16 cellular contexts compared by ENCODE assay signal in the genomic region with DNA sequence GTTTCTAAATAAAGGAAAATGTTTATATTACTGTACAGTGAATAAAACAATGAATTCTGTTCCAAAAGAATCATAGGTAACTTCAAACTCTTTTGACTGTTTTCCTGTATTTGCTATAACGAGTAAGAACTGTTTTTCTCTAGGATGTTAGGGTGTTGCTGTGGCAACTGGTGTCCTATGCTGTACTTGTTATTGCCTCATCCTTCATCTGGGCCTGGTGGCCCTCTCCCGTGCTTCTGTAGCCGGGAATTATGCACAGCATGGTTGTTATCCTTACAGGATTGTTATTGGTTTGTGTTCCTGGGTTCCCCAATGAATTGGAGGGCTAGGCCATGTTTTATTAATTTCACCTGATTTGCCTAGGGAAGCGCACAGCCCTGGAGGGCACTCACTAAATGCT.
DNase-seq lines count a peak whose midpoint lies in the region; ATAC-seq, FAIRE-seq and TF ChIP-seq lines count a peak whose summit lies in the region.
"Had no signal": no experiment of that assay in that cellular context is flagged by ENCODE, and none has a peak within 500 bp of the region (broad histone marks: within the 10 kb centered on the region; RNA-seq: fewer than 3 reads in every experiment).

No MANE protein-coding gene starts in this region.

- H3K4me1 Mint-ChIP-seq in T-helper 17 cell: no peaks in the 10 kb centered on the region
- no peaks in the 10 kb centered on the region for H3K4me1 Mint-ChIP-seq in stimulated activated naive CD8-positive, alpha-beta T cell treated with anti-CD3 and anti-CD28 coated beads, Interleukin-15, amount 100 ng/mL, for 72 hours
- H3K4me1 Mint-ChIP-seq in activated naive CD8-positive, alpha-beta T cell treated with anti-CD3 and anti-CD28 coated beads for 36 hours: no peaks in the 10 kb centered on the region
- H3K4me1 Mint-ChIP-seq: CD4-positive, alpha-beta memory T cell had no signal

- peaks cover 5 to 16% of the 10 kb centered on the region in 2 donors for H3K9me3 Mint-ChIP-seq in stimulated activated naive CD8-positive, alpha-beta T cell treated with anti-CD3 and anti-CD28 coated beads, Interleukin-15, amount 100 ng/mL, for 72 hours
- H3K9me3 Mint-ChIP-seq in activated naive CD8-positive, alpha-beta T cell treated with anti-CD3 and anti-CD28 coated beads for 36 hours: peaks cover 14% of the 10 kb centered on the region

- H3K4me3 Mint-ChIP-seq in T-helper 17 cell: no peak overlapping the region
- no peak overlapping the region for H3K4me3 Mint-ChIP-seq in stimulated activated naive CD8-positive, alpha-beta T cell treated with anti-CD3 and anti-CD28 coated beads, Interleukin-15, amount 100 ng/mL, for 72 hours
- no peak overlapping the region for H3K4me3 Mint-ChIP-seq in activated naive CD8-positive, alpha-beta T cell treated with anti-CD3 and anti-CD28 coated beads for 36 hours
- H3K4me3 Mint-ChIP-seq: CD4-positive, alpha-beta memory T cell had no signal

- FAIRE-seq in urothelium cell line (lab: Jason Lieb, UNC): peak; percentile 62
- FAIRE-seq: A549, D721Med, H1 had no signal

- TF ChIP-seq CTCF in astrocyte of the spinal cord (IDR thresholded peaks at IDR 0.05; ENCODE audit: low read depth, low read length): no peak

- H3K36me3 Mint-ChIP-seq in T-helper 17 cell (ENCODE audit: low read depth): no peaks in the 10 kb centered on the region
- no peaks in the 10 kb centered on the region for H3K36me3 Mint-ChIP-seq in activated naive CD8-positive, alpha-beta T cell treated with anti-CD3 and anti-CD28 coated beads for 36 hours
- H3K36me3 Mint-ChIP-seq: CD4-positive, alpha-beta memory T cell had no signal

- H3K27ac Mint-ChIP-seq in T-helper 17 cell: no peak overlapping the region
- H3K27ac Mint-ChIP-seq in stimulated activated naive CD8-positive, alpha-beta T cell treated with anti-CD3 and anti-CD28 coated beads, Interleukin-15, amount 100 ng/mL, for 72 hours: no peak overlapping the region
- no peak overlapping the region for H3K27ac Mint-ChIP-seq in activated naive CD8-positive, alpha-beta T cell treated with anti-CD3 and anti-CD28 coated beads for 36 hours
- H3K27ac Mint-ChIP-seq: CD4-positive, alpha-beta memory T cell had no signal

- H3K4me3 ChIP-seq in astrocyte of the spinal cord (ENCODE audit: low read depth, low read length): no peak overlapping the region
- H3K4me3 ChIP-seq: A549, HAP-1 had no signal

- in situ Hi-C loops in astrocyte of the spinal cord (cut with HindIII; ENCODE audit: low sequenced_read_pairs): no loop called here

- no peaks in the 10 kb centered on the region for H3K27me3 Mint-ChIP-seq in T-helper 17 cell
- H3K27me3 Mint-ChIP-seq in stimulated activated naive CD8-positive, alpha-beta T cell treated with anti-CD3 and anti-CD28 coated beads, Interleukin-15, amount 100 ng/mL, for 72 hours: no peaks in the 10 kb centered on the region
- no peaks in the 10 kb centered on the region for H3K27me3 Mint-ChIP-seq in activated naive CD8-positive, alpha-beta T cell treated with anti-CD3 and anti-CD28 coated beads for 36 hours
- H3K27me3 Mint-ChIP-seq: CD4-positive, alpha-beta memory T cell had no signal

- H3K9me3 ChIP-seq in T-helper 17 cell (ENCODE audit: control insufficient read depth, low read length, poor library complexity, severe bottlenecking): peaks cover 3% of the 10 kb centered on the region
- H3K9me3 ChIP-seq: BE2C had no signal

- ATAC-seq in left ventricle myocardium superior (peak; percentile 56), left cardiac atrium (no peak), T-helper 17 cell (no peak)
- ATAC-seq in stimulated activated naive CD8-positive, alpha-beta T cell treated with anti-CD3 and anti-CD28 coated beads, Interleukin-15, amount 100 ng/mL, for 72 hours: no peak

- no peak for DNase-seq in left ventricle myocardium superior
- DNase-seq in left cardiac atrium: no peak
- peak; percentile 32 for DNase-seq in astrocyte of the spinal cord (ENCODE audit: low read depth, low spot score)
- peak; percentile 23 to 28 for DNase-seq in lung microvascular endothelial cell (ENCODE audit: low read depth in 2 of 2)
- no peak for DNase-seq in urothelium cell line (ENCODE audit: low spot score)
- no peak for DNase-seq in T-helper 17 cell
- DNase-seq in stimulated activated naive CD8-positive, alpha-beta T cell treated with anti-CD3 and anti-CD28 coated beads, Interleukin-15, amount 100 ng/mL, for 72 hours: no peak
- DNase-seq in activated naive CD8-positive, alpha-beta T cell treated with anti-CD3 and anti-CD28 coated beads for 36 hours: no peak
- DNase-seq: BE2C; CD4-positive, alpha-beta memory T cell; DMS153; GF-D8 had no signal

- intact Hi-C loops in left ventricle myocardium superior (cut with micrococcal nuclease): no loop called here
- intact Hi-C loops in left cardiac atrium (cut with DNase I): no loop called here

Comparison
In these comparisons a context has a peak if more than half of its experiments do, and no peak if none do; other contexts are left out.
1. DNase-seq: peak in astrocyte of the spinal cord (single experiment) and lung microvascular endothelial cell (2 of 2); none in left ventricle myocardium superior (single experiment), left cardiac atrium (single experiment), urothelium cell line (single experiment), T-helper 17 cell (0 of 3), stimulated activated naive CD8-positive, alpha-beta T cell treated with anti-CD3 and anti-CD28 coated beads, Interleukin-15, amount 100 ng/mL, for 72 hours (0 of 2) and activated naive CD8-positive, alpha-beta T cell treated with anti-CD3 and anti-CD28 coated beads for 36 hours (single experiment).